26 cellular contexts compared by ENCODE assay signal in the genomic region with DNA sequence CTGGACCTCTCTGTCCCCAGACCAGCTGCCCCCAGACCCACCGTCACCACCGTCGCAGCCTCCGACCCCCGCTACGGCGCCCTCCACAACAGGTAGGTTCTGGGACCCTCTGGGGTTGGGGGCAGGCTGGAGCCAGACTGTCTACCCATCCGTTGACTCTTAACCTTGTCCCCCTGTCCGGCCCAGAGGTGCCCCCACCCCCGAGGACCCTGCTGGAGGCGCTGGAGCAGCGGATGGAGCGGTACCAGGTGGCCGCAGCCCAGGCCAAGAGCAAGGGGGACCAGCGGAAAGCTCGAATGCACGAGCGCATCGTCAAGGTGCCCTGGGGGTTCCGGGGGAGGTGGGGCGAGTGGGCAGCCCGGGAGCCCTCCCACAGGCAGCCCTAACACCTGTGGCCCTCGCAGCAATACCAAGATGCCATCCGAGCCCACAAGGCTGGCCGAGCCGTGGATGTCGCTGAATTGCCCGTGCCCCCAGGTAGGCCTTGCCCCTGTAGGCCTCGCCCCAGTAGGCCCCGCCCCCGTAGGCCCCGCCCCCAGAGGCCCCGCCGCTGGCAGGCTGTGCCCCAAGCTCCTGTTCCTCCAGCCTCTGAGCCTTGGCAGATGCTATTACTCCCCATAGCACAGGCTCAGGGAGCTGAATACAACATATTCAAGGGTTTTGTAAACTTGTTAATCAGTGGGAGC. TPM values are rescaled to one million over a fixed set of nuclear protein-coding genes. Genes with fewer than 3 reads are reported as not detected.
DNase-seq lines count a peak whose midpoint lies in the region; ATAC-seq, FAIRE-seq and TF ChIP-seq lines count a peak whose summit lies in the region.
"Had no signal": no experiment of that assay in that cellular context is flagged by ENCODE, and none has a peak within 500 bp of the region (broad histone marks: within the 10 kb centered on the region; RNA-seq: fewer than 3 reads in every experiment).

No MANE protein-coding gene starts in this region.

- ATAC-seq in GM23338 (peak; percentile 82), HepG2 (no peak)
- ATAC-seq: A549 had no signal

- H3K36me3 Mint-ChIP-seq in GM23338 (ENCODE audit: low read depth) = peaks cover 63% of the 10 kb centered on the region

- BruUV-seq in HepG2 (replicated peaks; lab: Mats Ljungman, UMichigan) (no TSS peak), PC-9 (replicated peaks; lab: Mats Ljungman, UMichigan) (no TSS peak)

- H3K36me3 ChIP-seq in GM23338 (ENCODE audit: insufficient read depth) (peaks cover 11% of the 10 kb centered on the region), HepG2 (replicated peaks in 1 of 2; ENCODE audit: control insufficient read depth in 1 of 2, insufficient read depth in 2 of 2, low read length in 2 of 2) (peaks cover 7 to 46% of the 10 kb centered on the region in 2 experiments; a peak in 3 of 5 replicates), ascending aorta (peaks cover 57 to 73% of the 10 kb centered on the region in 2 donors), PC-9 (ENCODE audit: low read depth) (peaks cover 50% of the 10 kb centered on the region)

- TF ChIP-seq CTCF in GM23338 (conservative IDR thresholded peaks at IDR 0.05; ENCODE audit: low read depth in 2 of 2) (no peak), HepG2 (CRISPR knock-in tag; IDR thresholded peaks at IDR 0.05) (no peak), ascending aorta (IDR thresholded peaks at IDR 0.05) (no peak), PC-9 (conservative IDR thresholded peaks at IDR 0.05) (no peak)

- H3K27me3 ChIP-seq in GM23338 (ENCODE audit: insufficient read depth) (no peaks in the 10 kb centered on the region), HepG2 (ENCODE audit: control insufficient read depth in 1 of 2, insufficient read depth in 2 of 2, low read length in 2 of 2) (no peaks in the 10 kb centered on the region), ascending aorta (no peaks in the 10 kb centered on the region), PC-9 (ENCODE audit: insufficient read depth, low read depth) (no peaks in the 10 kb centered on the region)

- H3K9ac ChIP-seq in HepG2 (ENCODE audit: insufficient read depth, low read depth, low read length) = no peak overlapping the region

- H3K4me1 ChIP-seq in GM23338 (ENCODE audit: insufficient read depth) (no peaks in the 10 kb centered on the region), HepG2 (ENCODE audit: insufficient read depth, low read length) (no peaks in the 10 kb centered on the region), ascending aorta (no peaks in the 10 kb centered on the region), PC-9 (replicated peaks; ENCODE audit: insufficient read depth) (no peaks in the 10 kb centered on the region)
- H3K4me1 ChIP-seq: A549 had no signal

- H3K27me3 Mint-ChIP-seq in GM23338 (ENCODE audit: insufficient read depth, low read depth, poor library complexity) = peaks cover 5% of the 10 kb centered on the region
- H3K27me3 Mint-ChIP-seq: CD4-positive, alpha-beta memory T cell had no signal

- CTCF ChIA-PET in HepG2 (lab: Yijun Ruan, JAX; ENCODE audit: low intra/inter-chr PET ratio, low total read pairs) = no interaction called here
- CTCF ChIA-PET in PC-9 (lab: Charles Lee) = interaction anchor here (0.5 kb wide), 1 partner anchor 15 kb away, joined by 4 read pairs; no protein-coding TSS in a partner anchor

- no peaks in the 10 kb centered on the region for H3K79me2 ChIP-seq in GM23338 (replicated peaks; ENCODE audit: insufficient read depth)
- H3K79me2 ChIP-seq in HepG2 (ENCODE audit: insufficient read depth, low read length) = no peaks in the 10 kb centered on the region
- H3K79me2 ChIP-seq in PC-9 (ENCODE audit: low read depth) = no peaks in the 10 kb centered on the region

- H3K9me3 ChIP-seq in HepG2 (ENCODE audit: low read length) = peaks cover 5% of the 10 kb centered on the region; the same call in 1 of the 2 replicates
- H3K9me3 ChIP-seq in ascending aorta = no peaks in the 10 kb centered on the region
- H3K9me3 ChIP-seq in PC-9 (ENCODE audit: insufficient read depth, low read depth) = no peaks in the 10 kb centered on the region; the same call in 1 of the 2 replicates
- H3K9me3 ChIP-seq: A549 had no signal

- TF ChIP-seq POLR2A in HepG2 (IDR thresholded peaks at IDR 0.05; ENCODE audit: insufficient read depth in 1 of 2, low read depth in 2 of 2, low read length in 2 of 2) = no peak

- H3K4me2 ChIP-seq in GM23338 (no peak overlapping the region), HepG2 (ENCODE audit: low read depth, low read length) (no peak overlapping the region), PC-9 (no peak overlapping the region)
- H3K4me2 ChIP-seq: A549 had no signal

- POLR2A ChIA-PET in HepG2 (lab: Yijun Ruan, JAX) (no interaction called here), PC-9 (lab: Charles Lee; ENCODE audit: unreplicated experiment) (interaction anchor here (0.5 kb wide), 1 partner anchor 22 kb away, joined by 7 read pairs; no protein-coding TSS in a partner anchor)

- H4K20me1 ChIP-seq in GM23338 (replicated peaks; ENCODE audit: insufficient read depth) (peaks cover 4% of the 10 kb centered on the region), HepG2 (ENCODE audit: insufficient read depth, low read length) (no peaks in the 10 kb centered on the region), PC-9 (ENCODE audit: insufficient read depth) (no peaks in the 10 kb centered on the region)

- H3F3A ChIP-seq in GM23338 (replicated peaks; ENCODE audit: low read depth) = no peaks in the 10 kb centered on the region
- peaks cover 17% of the 10 kb centered on the region for H3F3A ChIP-seq in PC-9 (ENCODE audit: insufficient read depth, low read depth)

- no peak overlapping the region for H2AFZ ChIP-seq in GM23338
- H2AFZ ChIP-seq in HepG2 (ENCODE audit: low read length) = no peak overlapping the region
- H2AFZ ChIP-seq in PC-9 = no peak overlapping the region

- no peak for TF ChIP-seq RAD21 in HepG2 (CRISPR knock-in tag; IDR thresholded peaks at IDR 0.05)

- H3K4me1 Mint-ChIP-seq in GM23338 = no peaks in the 10 kb centered on the region

- H3K4me3 ChIP-seq in GM23338 (no peak overlapping the region), HepG2 (replicated peaks in 1 of 3; ENCODE audit: insufficient read depth in 1 of 3, low read depth in 2 of 3, low read length in 3 of 3) (no peak overlapping the region), ascending aorta (no peak overlapping the region), PC-9 (no peak overlapping the region)
- H3K4me3 ChIP-seq: A549 had no signal

- no peaks in the 10 kb centered on the region for H3K9me2 ChIP-seq in GM23338 (ENCODE audit: insufficient read depth)
- no peaks in the 10 kb centered on the region for H3K9me2 ChIP-seq in PC-9 (ENCODE audit: insufficient read depth)

- H3K27ac ChIP-seq in GM23338 (ENCODE audit: low read depth) (no peak overlapping the region), HepG2 (ENCODE audit: extremely low read length, insufficient read depth, low read length) (no peak overlapping the region), ascending aorta (no peak overlapping the region), PC-9 (no peak overlapping the region)
- H3K27ac ChIP-seq: A549 had no signal

- FAIRE-seq in HepG2 (lab: Jason Lieb, UNC) = no peak
- FAIRE-seq: A549, G401.6 had no signal

- in situ Hi-C loops in HepG2 (cut with HindIII; ENCODE audit: extremely low pct_ligation_motif_present, low pct_unique_long_range_greater_than_20kb) = no loop called here

- no peak overlapping the region for H3K27ac Mint-ChIP-seq in GM23338
- H3K27ac Mint-ChIP-seq: CD4-positive, alpha-beta memory T cell had no signal

- intact Hi-C loops in HepG2 (cut with micrococcal nuclease; ENCODE audit: unreplicated experiment) = no loop called here
- intact Hi-C loops in ascending aorta (cut with DNase I) = no loop called here
- intact Hi-C loops in PC-9 (cut with micrococcal nuclease; ENCODE audit: unreplicated experiment) = no loop called here

- H3K9me3 Mint-ChIP-seq in GM23338 = peaks cover 9% of the 10 kb centered on the region; the same call in 2 of the 3 replicates
- H3K9me3 Mint-ChIP-seq: CD4-positive, alpha-beta memory T cell had no signal

- WGBS in HepG2 (ENCODE audit: low lambda C conversion rate) = 96% methylated on average over 22 of the region's 34 CpGs

- DNase-seq in D341Med (ENCODE audit: low spot score) (peak; percentile 37), GM23338 (ENCODE audit: low spot score) (peak; percentile 50), epidermal melanocyte (ENCODE audit: insufficient read length, low spot score) (peak; percentile 12), HepG2 (ENCODE audit: low spot score) (no peak), kidney tubule cell (ENCODE audit: low spot score) (no peak), ascending aorta (ENCODE audit: low spot score in 2 of 2) (no peak), PC-9 (no peak)
- DNase-seq: C1 segment of cervical spinal cord; CD4-positive, alpha-beta memory T cell; COR-L47; KG1; MM.1S; NCI-H1417; NCI-H1694; NCI-H2029 treated with DMSO at 0.1 percent for 48 hours; NCI-H446 treated with DMSO at 0.1 percent for 48 hours; NCI-H526; NCI-H82; NK-92 treated with Interleukin-12 subunit alpha and Interleukin-12 subunit beta, amount 100 ng/mL, for 24 hours; RPMI8226; SHP77; SW 1271 had no signal

- TF ChIP-seq EP300 in HepG2 (IDR thresholded peaks at IDR 0.05; ENCODE audit: low read depth in 2 of 2, low read length in 2 of 2) (no peak), HepG2 (CRISPR knock-in tag; IDR thresholded peaks at IDR 0.05; ENCODE audit: borderline replicate concordance) (no peak)

- no peak overlapping the region for H3K4me3 Mint-ChIP-seq in GM23338
- H3K4me3 Mint-ChIP-seq: CD4-positive, alpha-beta memory T cell had no signal

RNA-seq across cellular contexts. Expression of a gene that starts 12.9 kb away (rescaled TPM):
- total RNA-seq in GM23338 (2014; rRNA removed; shearing (Covaris generic)) = 27.3 and 39.7 TPM in 2 replicates
- 21.7 and 23.1 TPM in 2 replicates for polyA plus RNA-seq in GM23338 (2016; fragmentation: Nextera tagmentation; extraction: Ambion mirVana)
- total RNA-seq in HepG2 (2016; rRNA removed; fragmentation: Illumina TruSeq; extraction: Trizol) = 6.4 and 9.7 TPM in 2 replicates
- 5.0 and 5.7 TPM in 2 replicates for total RNA-seq in HepG2 (2016; cell fraction: cytosol; rRNA removed; fragmentation: Illumina TruSeq; extraction: Trizol; ENCODE audit: low read depth)
- 4.7 and 10.2 TPM in 2 replicates for total RNA-seq in HepG2 (2016; cell fraction: insoluble cytoplasmic fraction; rRNA removed; fragmentation: Illumina TruSeq; extraction: Trizol)
- 5.3 and 5.8 TPM in 2 replicates for total RNA-seq in HepG2 (2016; cell fraction: membrane; rRNA removed; fragmentation: Illumina TruSeq; extraction: Trizol)
- total RNA-seq in HepG2 (2016; cell fraction: nucleus; rRNA removed; fragmentation: Illumina TruSeq; extraction: Trizol) = 9.4 and 12.9 TPM in 2 replicates
- polyA plus RNA-seq in HepG2 (2011; rRNA removed) = 11.5 and 17.0 TPM in 2 replicates
- 4.6 and 5.8 TPM in 2 replicates for polyA plus RNA-seq in HepG2 (2011; cell fraction: cytosol; rRNA removed)
- polyA plus RNA-seq in HepG2 (2011; cell fraction: nucleus; rRNA removed) = 100 and 116 TPM in 2 replicates
- 16.4 and 23.4 TPM in 2 replicates for polyA plus RNA-seq in HepG2 (2012)
- polyA plus RNA-seq in HepG2 (2016; cell fraction: cytosol; fragmentation: Illumina TruSeq; extraction: Trizol; ENCODE audit: low read depth) = 1.2 and 1.8 TPM in 2 replicates
- 9.0 and 11.9 TPM in 2 replicates for polyA plus RNA-seq in HepG2 (2016; cell fraction: insoluble cytoplasmic fraction; fragmentation: Illumina TruSeq; extraction: Trizol; ENCODE audit: low read depth)
- polyA plus RNA-seq in HepG2 (2016; cell fraction: membrane; fragmentation: Illumina TruSeq; extraction: Trizol; ENCODE audit: low read depth) = 2.8 and 3.2 TPM in 2 replicates
- 55.9 and 56.2 TPM in 2 replicates for polyA plus RNA-seq in HepG2 (2016; cell fraction: nucleus; fragmentation: Illumina TruSeq; extraction: Trizol; ENCODE audit: insufficient read depth, low read depth)
- polyA minus RNA-seq in HepG2 (2011; rRNA and poly(A)+ RNA removed; ENCODE audit: low replicate concordance) = 13.2 and 19.3 TPM in 2 replicates
- polyA minus RNA-seq in HepG2 (2011; cell fraction: cytosol; rRNA and poly(A)+ RNA removed) = 4.7 and 6.5 TPM in 2 replicates
- polyA minus RNA-seq in HepG2 (2011; cell fraction: nucleus; rRNA and poly(A)+ RNA removed) = 20.1 and 21.6 TPM in 2 replicates
- total RNA-seq in ascending aorta = 128 TPM
- 55.1 and 55.8 TPM in 2 replicates for total RNA-seq in PC-9 (2021)

RNA-seq across cellular contexts. Expression of a gene that starts 13.0 kb away (rescaled TPM):
- total RNA-seq in GM23338 (2014; rRNA removed; shearing (Covaris generic)) = 3.7 and 4.0 TPM in 2 replicates
- polyA plus RNA-seq in GM23338 (2016; fragmentation: Nextera tagmentation; extraction: Ambion mirVana) (3.9 and 4.7 TPM in 2 replicates), HepG2 (2011; rRNA removed) (0.74 and 0.91 TPM in 2 replicates)
- total RNA-seq in HepG2 (2016; rRNA removed; fragmentation: Illumina TruSeq; extraction: Trizol) (0.84 and 1.5 TPM in 2 replicates), ascending aorta (not detected), PC-9 (2021) (13.7 and 13.9 TPM in 2 replicates)
- total RNA-seq in HepG2 (2016; cell fraction: cytosol; rRNA removed; fragmentation: Illumina TruSeq; extraction: Trizol; ENCODE audit: low read depth) = 0.35 and 0.40 TPM in 2 replicates
- 1.1 TPM in 2 replicates for total RNA-seq in HepG2 (2016; cell fraction: insoluble cytoplasmic fraction; rRNA removed; fragmentation: Illumina TruSeq; extraction: Trizol)
- total RNA-seq in HepG2 (2016; cell fraction: membrane; rRNA removed; fragmentation: Illumina TruSeq; extraction: Trizol) = 0.25 and 0.69 TPM in 2 replicates
- total RNA-seq in HepG2 (2016; cell fraction: nucleus; rRNA removed; fragmentation: Illumina TruSeq; extraction: Trizol) = 1.2 and 1.3 TPM in 2 replicates
- polyA plus RNA-seq in HepG2 (2011; cell fraction: cytosol; rRNA removed) = 0.55 and 0.72 TPM in 2 replicates
- polyA plus RNA-seq in HepG2 (2011; cell fraction: nucleus; rRNA removed) = 5.7 and 8.2 TPM in 2 replicates
- polyA plus RNA-seq in HepG2 (2012) = 1.3 and 1.8 TPM in 2 replicates
- polyA plus RNA-seq in HepG2 (2016; cell fraction: cytosol; fragmentation: Illumina TruSeq; extraction: Trizol; ENCODE audit: low read depth) = 0.09 TPM in 1 of 2 replicates, not detected in the other
- polyA plus RNA-seq in HepG2 (2016; cell fraction: insoluble cytoplasmic fraction; fragmentation: Illumina TruSeq; extraction: Trizol; ENCODE audit: low read depth) = 1.1 and 1.8 TPM in 2 replicates
- polyA plus RNA-seq in HepG2 (2016; cell fraction: membrane; fragmentation: Illumina TruSeq; extraction: Trizol; ENCODE audit: low read depth) = 0.23 and 0.31 TPM in 2 replicates
- polyA plus RNA-seq in HepG2 (2016; cell fraction: nucleus; fragmentation: Illumina TruSeq; extraction: Trizol; ENCODE audit: insufficient read depth, low read depth) = 5.8 and 5.9 TPM in 2 replicates
- polyA minus RNA-seq in HepG2 (2011; rRNA and poly(A)+ RNA removed; ENCODE audit: low replicate concordance) = 1.2 and 5.8 TPM in 2 replicates
- 1.3 TPM in 1 of 2 replicates, not detected in the other for polyA minus RNA-seq in HepG2 (2011; cell fraction: cytosol; rRNA and poly(A)+ RNA removed)
- polyA minus RNA-seq in HepG2 (2011; cell fraction: nucleus; rRNA and poly(A)+ RNA removed) = 2.2 and 2.4 TPM in 2 replicates

RNA-seq across cellular contexts. Expression of a gene that starts 19.3 kb away (rescaled TPM):
- total RNA-seq in GM23338 (2014; rRNA removed; shearing (Covaris generic)) = 0.24 TPM in 1 of 2 replicates, not detected in the other
- polyA plus RNA-seq in GM23338 (2016; fragmentation: Nextera tagmentation; extraction: Ambion mirVana) = 1.3 TPM in 1 of 2 replicates, not detected in the other
- total RNA-seq in HepG2 (2016; rRNA removed; fragmentation: Illumina TruSeq; extraction: Trizol) = not detected in 2 replicates
- total RNA-seq in HepG2 (2016; cell fraction: cytosol; rRNA removed; fragmentation: Illumina TruSeq; extraction: Trizol; ENCODE audit: low read depth) = not detected in 2 replicates
- not detected in 2 replicates for total RNA-seq in HepG2 (2016; cell fraction: insoluble cytoplasmic fraction; rRNA removed; fragmentation: Illumina TruSeq; extraction: Trizol)
- 0.17 TPM in 1 of 2 replicates, not detected in the other for total RNA-seq in HepG2 (2016; cell fraction: membrane; rRNA removed; fragmentation: Illumina TruSeq; extraction: Trizol)
- total RNA-seq in HepG2 (2016; cell fraction: nucleus; rRNA removed; fragmentation: Illumina TruSeq; extraction: Trizol) = not detected in 2 replicates
- polyA plus RNA-seq in HepG2 (2011; rRNA removed) = 0.18 TPM in 1 of 2 replicates, not detected in the other
- polyA plus RNA-seq in HepG2 (2011; cell fraction: cytosol; rRNA removed) = 0.15 TPM in 1 of 2 replicates, not detected in the other
- polyA plus RNA-seq in HepG2 (2011; cell fraction: nucleus; rRNA removed) = 0.26 TPM in 2 replicates
- polyA plus RNA-seq in HepG2 (2012) = 0.19 and 0.24 TPM in 2 replicates
- not detected in 2 replicates for polyA plus RNA-seq in HepG2 (2016; cell fraction: cytosol; fragmentation: Illumina TruSeq; extraction: Trizol; ENCODE audit: low read depth)
- not detected in 2 replicates for polyA plus RNA-seq in HepG2 (2016; cell fraction: insoluble cytoplasmic fraction; fragmentation: Illumina TruSeq; extraction: Trizol; ENCODE audit: low read depth)
- not detected in 2 replicates for polyA plus RNA-seq in HepG2 (2016; cell fraction: membrane; fragmentation: Illumina TruSeq; extraction: Trizol; ENCODE audit: low read depth)
- not detected in 2 replicates for polyA plus RNA-seq in HepG2 (2016; cell fraction: nucleus; fragmentation: Illumina TruSeq; extraction: Trizol; ENCODE audit: insufficient read depth, low read depth)
- polyA minus RNA-seq in HepG2 (2011; rRNA and poly(A)+ RNA removed; ENCODE audit: low replicate concordance) = 0.54 TPM in 1 of 2 replicates, not detected in the other
- polyA minus RNA-seq in HepG2 (2011; cell fraction: cytosol; rRNA and poly(A)+ RNA removed) = not detected in 2 replicates
- not detected in 2 replicates for polyA minus RNA-seq in HepG2 (2011; cell fraction: nucleus; rRNA and poly(A)+ RNA removed)
- 12.9 TPM for total RNA-seq in ascending aorta
- total RNA-seq in PC-9 (2021) = 3.2 and 6.4 TPM in 2 replicates
- total RNA-seq: CD4-positive, alpha-beta memory T cell; SK-MEL-5 had no signal
- polyA plus RNA-seq: CD4-positive, alpha-beta memory T cell had no signal

RNA-seq across cellular contexts. Expression of a gene that starts 33.4 kb away (rescaled TPM):
- 74.8 and 81.3 TPM in 2 replicates for total RNA-seq in GM23338 (2014; rRNA removed; shearing (Covaris generic))
- polyA plus RNA-seq in GM23338 (2016; fragmentation: Nextera tagmentation; extraction: Ambion mirVana) (39.5 and 41.6 TPM in 2 replicates), HepG2 (2011; rRNA removed) (13.5 and 13.6 TPM in 2 replicates)
- total RNA-seq in HepG2 (2016; rRNA removed; fragmentation: Illumina TruSeq; extraction: Trizol) (8.5 and 14.0 TPM in 2 replicates), ascending aorta (35.0 TPM), PC-9 (2021) (31.7 and 35.3 TPM in 2 replicates)
- total RNA-seq in HepG2 (2016; cell fraction: cytosol; rRNA removed; fragmentation: Illumina TruSeq; extraction: Trizol; ENCODE audit: low read depth) = 11.3 and 12.1 TPM in 2 replicates
- 7.3 and 14.2 TPM in 2 replicates for total RNA-seq in HepG2 (2016; cell fraction: insoluble cytoplasmic fraction; rRNA removed; fragmentation: Illumina TruSeq; extraction: Trizol)
- 13.3 and 15.4 TPM in 2 replicates for total RNA-seq in HepG2 (2016; cell fraction: membrane; rRNA removed; fragmentation: Illumina TruSeq; extraction: Trizol)
- 12.9 and 17.6 TPM in 2 replicates for total RNA-seq in HepG2 (2016; cell fraction: nucleus; rRNA removed; fragmentation: Illumina TruSeq; extraction: Trizol)
- 5.9 and 10.2 TPM in 2 replicates for polyA plus RNA-seq in HepG2 (2011; cell fraction: cytosol; rRNA removed)
- polyA plus RNA-seq in HepG2 (2011; cell fraction: nucleus; rRNA removed) = 69.0 and 111 TPM in 2 replicates
- polyA plus RNA-seq in HepG2 (2012) = 9.5 and 10.5 TPM in 2 replicates
- polyA plus RNA-seq in HepG2 (2016; cell fraction: cytosol; fragmentation: Illumina TruSeq; extraction: Trizol; ENCODE audit: low read depth) = 8.3 and 9.9 TPM in 2 replicates
- 15.3 and 20.8 TPM in 2 replicates for polyA plus RNA-seq in HepG2 (2016; cell fraction: insoluble cytoplasmic fraction; fragmentation: Illumina TruSeq; extraction: Trizol; ENCODE audit: low read depth)
- polyA plus RNA-seq in HepG2 (2016; cell fraction: membrane; fragmentation: Illumina TruSeq; extraction: Trizol; ENCODE audit: low read depth) = 8.6 TPM in 2 replicates
- polyA plus RNA-seq in HepG2 (2016; cell fraction: nucleus; fragmentation: Illumina TruSeq; extraction: Trizol; ENCODE audit: insufficient read depth, low read depth) = 52.7 and 54.2 TPM in 2 replicates
- 18.8 and 26.1 TPM in 2 replicates for polyA minus RNA-seq in HepG2 (2011; rRNA and poly(A)+ RNA removed; ENCODE audit: low replicate concordance)
- 6.5 and 8.8 TPM in 2 replicates for polyA minus RNA-seq in HepG2 (2011; cell fraction: cytosol; rRNA and poly(A)+ RNA removed)
- 12.1 and 15.6 TPM in 2 replicates for polyA minus RNA-seq in HepG2 (2011; cell fraction: nucleus; rRNA and poly(A)+ RNA removed)

RNA-seq across cellular contexts. Expression of a gene that starts 41.9 kb away (rescaled TPM):
- not detected in 2 replicates for total RNA-seq in GM23338 (2014; rRNA removed; shearing (Covaris generic))
- polyA plus RNA-seq in GM23338 (2016; fragmentation: Nextera tagmentation; extraction: Ambion mirVana) (not detected in 2 replicates), HepG2 (2011; rRNA removed) (0.21 TPM in 1 of 2 replicates, not detected in the other)
- total RNA-seq in HepG2 (2016; rRNA removed; fragmentation: Illumina TruSeq; extraction: Trizol) (not detected in 2 replicates), ascending aorta (not detected), PC-9 (2021) (1.7 and 2.1 TPM in 2 replicates)
- total RNA-seq in HepG2 (2016; cell fraction: cytosol; rRNA removed; fragmentation: Illumina TruSeq; extraction: Trizol; ENCODE audit: low read depth) = not detected in 2 replicates
- not detected in 2 replicates for total RNA-seq in HepG2 (2016; cell fraction: insoluble cytoplasmic fraction; rRNA removed; fragmentation: Illumina TruSeq; extraction: Trizol)
- not detected in 2 replicates for total RNA-seq in HepG2 (2016; cell fraction: membrane; rRNA removed; fragmentation: Illumina TruSeq; extraction: Trizol)
- total RNA-seq in HepG2 (2016; cell fraction: nucleus; rRNA removed; fragmentation: Illumina TruSeq; extraction: Trizol) = not detected in 2 replicates
- not detected in 2 replicates for polyA plus RNA-seq in HepG2 (2011; cell fraction: cytosol; rRNA removed)
- polyA plus RNA-seq in HepG2 (2011; cell fraction: nucleus; rRNA removed) = 1.1 and 1.8 TPM in 2 replicates
- 1.1 TPM in 1 of 2 replicates, not detected in the other for polyA plus RNA-seq in HepG2 (2012)
- not detected in 2 replicates for polyA plus RNA-seq in HepG2 (2016; cell fraction: cytosol; fragmentation: Illumina TruSeq; extraction: Trizol; ENCODE audit: low read depth)
- polyA plus RNA-seq in HepG2 (2016; cell fraction: insoluble cytoplasmic fraction; fragmentation: Illumina TruSeq; extraction: Trizol; ENCODE audit: low read depth) = not detected in 2 replicates
- polyA plus RNA-seq in HepG2 (2016; cell fraction: membrane; fragmentation: Illumina TruSeq; extraction: Trizol; ENCODE audit: low read depth) = not detected in 2 replicates
- polyA plus RNA-seq in HepG2 (2016; cell fraction: nucleus; fragmentation: Illumina TruSeq; extraction: Trizol; ENCODE audit: insufficient read depth, low read depth) = not detected in 2 replicates
- not detected in 2 replicates for polyA minus RNA-seq in HepG2 (2011; rRNA and poly(A)+ RNA removed; ENCODE audit: low replicate concordance)
- not detected in 2 replicates for polyA minus RNA-seq in HepG2 (2011; cell fraction: cytosol; rRNA and poly(A)+ RNA removed)
- polyA minus RNA-seq in HepG2 (2011; cell fraction: nucleus; rRNA and poly(A)+ RNA removed) = not detected in 2 replicates
- total RNA-seq: CD4-positive, alpha-beta memory T cell; H4; SK-MEL-5 had no signal
- polyA plus RNA-seq: CD4-positive, alpha-beta memory T cell had no signal

Comparison
In these comparisons a context has a peak if more than half of its experiments do, and no peak if none do; other contexts are left out.
1. DNase-seq: peak in D341Med (single experiment), GM23338 (single experiment) and epidermal melanocyte (single experiment); none in HepG2 (single experiment), kidney tubule cell (single experiment), ascending aorta (0 of 2) and PC-9 (0 of 2).